In the genomic region with DNA sequence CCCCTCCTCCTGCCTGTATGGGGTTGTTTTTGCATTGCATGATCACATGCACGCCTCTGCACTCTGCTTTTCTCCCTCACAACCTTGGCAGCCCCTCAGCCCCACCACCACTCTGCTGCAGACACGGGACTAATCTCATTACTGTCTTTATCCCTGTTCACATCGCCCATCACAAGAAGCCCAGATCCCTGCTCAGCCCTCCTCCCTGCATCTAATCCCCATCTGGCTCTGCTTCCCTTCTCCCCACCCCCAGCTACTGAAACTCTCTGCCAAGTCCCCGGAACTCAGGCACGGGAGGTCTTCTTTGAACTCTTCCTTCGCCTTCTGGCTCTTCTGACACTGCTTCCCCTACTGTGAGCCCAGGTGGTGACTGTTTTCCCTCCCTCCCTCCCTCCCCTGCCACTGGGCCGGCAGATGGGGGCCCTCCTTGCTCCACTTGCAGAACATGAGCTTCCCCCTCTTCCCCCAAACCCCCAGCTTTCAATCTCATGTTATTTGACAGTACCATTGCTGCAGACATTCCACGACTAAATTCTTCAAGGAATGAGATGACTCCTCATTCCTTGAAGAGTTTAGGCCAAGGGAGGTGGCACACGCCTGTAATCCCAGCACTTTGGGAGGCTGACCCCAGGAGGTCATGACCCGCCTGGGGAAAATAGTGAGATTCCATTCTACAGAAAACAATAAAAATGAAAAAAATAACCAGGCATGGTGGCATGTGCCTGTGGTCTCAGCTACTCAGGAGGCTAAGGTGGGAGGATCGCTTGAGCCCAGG, we compare ENCODE assay signal across 23 cellular contexts. TPM values are rescaled to one million over a fixed set of nuclear protein-coding genes. Genes with fewer than 3 reads are reported as not detected.
A peak's percentile ranks its signal among the peaks of the same experiment; 100 is the strongest.
DNase-seq lines count a peak whose midpoint lies in the region; FAIRE-seq and TF ChIP-seq lines count a peak whose summit lies in the region.
"Had no signal": no experiment of that assay in that cellular context is flagged by ENCODE, and none has a peak within 500 bp of the region (broad histone marks: within the 10 kb centered on the region; RNA-seq: fewer than 3 reads in every experiment).

No MANE protein-coding gene starts in this region.

- DNase-seq in D721Med (ENCODE audit: insufficient read length, low spot score) (peak; percentile 42), NCI-H446 (lab: John Stamatoyannopoulos, UW) (peak; percentile 85 to 94), choroid plexus epithelial cell (ENCODE audit: low read depth) (peak; percentile 34), neural progenitor cell (ENCODE audit: low spot score) (peak; percentile 83), SIG-M5 (lab: John Stamatoyannopoulos, UW) (no peak), NCI-H2227 treated with DMSO at 0.1 percent for 48 hours (lab: John Stamatoyannopoulos, UW) (no peak), AG08396 (ENCODE audit: low spot score) (no peak)
- DNase-seq in activated CD4-positive, alpha-beta memory T cell treated with anti-CD3 and anti-CD28 coated beads for 36 hours, result no peak
- DNase-seq: activated CD4-positive, alpha-beta T cell treated with anti-CD3 and anti-CD28 coated beads, Interleukin-2, amount 50 U/mL, for 4 hours; activated naive CD4-positive, alpha-beta T cell treated with anti-CD3 and anti-CD28 coated beads for 36 hours; activated T-cell treated with anti-CD3 and anti-CD28 coated beads for 4 hours; CD8-positive, alpha-beta T cell; cortex of kidney; foreskin keratinocyte; NCI-H1436; NCI-H226; T-helper 1 cell; thyroid gland had no signal

- POLR2A ChIA-PET in activated CD4-positive, alpha-beta memory T cell treated with anti-CD3 and anti-CD28 coated beads for 36 hours (lab: Charles Lee), result no interaction called here

- CTCF ChIA-PET in activated CD4-positive, alpha-beta memory T cell treated with anti-CD3 and anti-CD28 coated beads for 36 hours (lab: Charles Lee), result interaction anchor here (1.0 kb wide), 1 partner anchor 202 kb away, joined by 3 read pairs; a partner anchor contains a TSS

- H3K36me3 ChIP-seq in neural progenitor cell, result no peaks in the 10 kb centered on the region
- H3K36me3 ChIP-seq: ascending aorta, thyroid gland had no signal

- H2AFZ ChIP-seq in neural progenitor cell (replicated peaks), result no peak overlapping the region

- no peak overlapping the region for H3K27ac ChIP-seq in neural progenitor cell
- H3K27ac ChIP-seq: ascending aorta, foreskin keratinocyte, thyroid gland had no signal

- H3K36me3 Mint-ChIP-seq in neural progenitor cell, result no peaks in the 10 kb centered on the region
- H3K36me3 Mint-ChIP-seq in activated CD4-positive, alpha-beta memory T cell treated with anti-CD3 and anti-CD28 coated beads for 36 hours, result no peaks in the 10 kb centered on the region
- H3K36me3 Mint-ChIP-seq: CD8-positive, alpha-beta T cell; stimulated activated memory B cell treated with anti-CD40 and anti-IgM and Interleukin-4, amounts not matched to agents 10 μg/mL and 1 μg/mL and 100 μg/mL, for 72 hours had no signal

- intact Hi-C loops in activated CD4-positive, alpha-beta memory T cell treated with anti-CD3 and anti-CD28 coated beads for 36 hours (cut with micrococcal nuclease), result no loop called here

- no peak overlapping the region for H3K9ac ChIP-seq in neural progenitor cell

- H3K4me2 ChIP-seq in neural progenitor cell, result peak overlapping the region; percentile 70

- H3F3A ChIP-seq in neural progenitor cell (ENCODE audit: low read depth), result peaks cover 22% of the 10 kb centered on the region

- H3K4me3 ChIP-seq in choroid plexus epithelial cell (ENCODE audit: low read depth, low read length) (no peak overlapping the region), neural progenitor cell (peak overlapping the region; percentile 14)
- H3K4me3 ChIP-seq: ascending aorta, thyroid gland had no signal

- peak; percentile 75 for FAIRE-seq in D721Med (lab: Jason Lieb, UNC)
- FAIRE-seq: endothelial cell of umbilical vein had no signal

- H3K27me3 Mint-ChIP-seq in neural progenitor cell (ENCODE audit: insufficient read depth, low read depth), result peaks cover 11% of the 10 kb centered on the region
- H3K27me3 Mint-ChIP-seq in activated CD4-positive, alpha-beta memory T cell treated with anti-CD3 and anti-CD28 coated beads for 36 hours, result no peaks in the 10 kb centered on the region

- H3K4me1 ChIP-seq in neural progenitor cell, result peaks cover 24% of the 10 kb centered on the region
- H3K4me1 ChIP-seq: ascending aorta, foreskin keratinocyte, thyroid gland had no signal

- peak overlapping the region; percentile 62 for H3K4me3 Mint-ChIP-seq in neural progenitor cell
- H3K4me3 Mint-ChIP-seq in activated CD4-positive, alpha-beta memory T cell treated with anti-CD3 and anti-CD28 coated beads for 36 hours, result no peak overlapping the region
- H3K4me3 Mint-ChIP-seq: activated naive CD4-positive, alpha-beta T cell treated with anti-CD3 and anti-CD28 coated beads for 36 hours; CD8-positive, alpha-beta T cell; stimulated activated memory B cell treated with anti-CD40 and anti-IgM and Interleukin-4, amounts not matched to agents 10 μg/mL and 1 μg/mL and 100 μg/mL, for 72 hours had no signal

- no peaks in the 10 kb centered on the region for H3K27me3 ChIP-seq in neural progenitor cell
- H3K27me3 ChIP-seq: ascending aorta, thyroid gland had no signal

- no peaks in the 10 kb centered on the region for H3K9me3 ChIP-seq in neural progenitor cell (ENCODE audit: low read depth)
- H3K9me3 ChIP-seq: ascending aorta, thyroid gland had no signal

- no peaks in the 10 kb centered on the region for H3K9me3 Mint-ChIP-seq in neural progenitor cell
- no peaks in the 10 kb centered on the region for H3K9me3 Mint-ChIP-seq in activated CD4-positive, alpha-beta memory T cell treated with anti-CD3 and anti-CD28 coated beads for 36 hours
- H3K9me3 Mint-ChIP-seq: activated naive CD4-positive, alpha-beta T cell treated with anti-CD3 and anti-CD28 coated beads for 36 hours; CD8-positive, alpha-beta T cell; stimulated activated memory B cell treated with anti-CD40 and anti-IgM and Interleukin-4, amounts not matched to agents 10 μg/mL and 1 μg/mL and 100 μg/mL, for 72 hours had no signal

- H3K4me1 Mint-ChIP-seq in neural progenitor cell, result peaks cover 34% of the 10 kb centered on the region
- H3K4me1 Mint-ChIP-seq in activated CD4-positive, alpha-beta memory T cell treated with anti-CD3 and anti-CD28 coated beads for 36 hours (ENCODE audit: low read depth), result no peaks in the 10 kb centered on the region
- H3K4me1 Mint-ChIP-seq: stimulated activated memory B cell treated with anti-CD40 and anti-IgM and Interleukin-4, amounts not matched to agents 10 μg/mL and 1 μg/mL and 100 μg/mL, for 72 hours had no signal

- H3K79me2 ChIP-seq in neural progenitor cell (ENCODE audit: low read depth), result no peaks in the 10 kb centered on the region

- TF ChIP-seq CTCF in D721Med (IDR thresholded peaks at IDR 0.05; ENCODE audit: insufficient read depth, missing control alignments) (no peak), choroid plexus epithelial cell (conservative IDR thresholded peaks at IDR 0.05; ENCODE audit: low read depth, low read length) (no peak), neural progenitor cell (IDR thresholded peaks at IDR 0.05) (no peak)

- H4K20me1 ChIP-seq in neural progenitor cell (ENCODE audit: low read depth), result peaks cover 11% of the 10 kb centered on the region

- H3K27ac Mint-ChIP-seq in neural progenitor cell, result peak overlapping the region; percentile 98
- H3K27ac Mint-ChIP-seq in activated CD4-positive, alpha-beta memory T cell treated with anti-CD3 and anti-CD28 coated beads for 36 hours, result no peak overlapping the region
- H3K27ac Mint-ChIP-seq: activated naive CD4-positive, alpha-beta T cell treated with anti-CD3 and anti-CD28 coated beads for 36 hours; CD8-positive, alpha-beta T cell; stimulated activated memory B cell treated with anti-CD40 and anti-IgM and Interleukin-4, amounts not matched to agents 10 μg/mL and 1 μg/mL and 100 μg/mL, for 72 hours had no signal

RNA-seq across cellular contexts. Expression of a gene that starts 21.9 kb away (rescaled TPM):
- 0.46 TPM in 1 of 2 replicates, not detected in the other for total RNA-seq in neural progenitor cell (ENCODE audit: low replicate concordance)
- total RNA-seq in activated CD4-positive, alpha-beta memory T cell treated with anti-CD3 and anti-CD28 coated beads for 36 hours, result not detected
- total RNA-seq: activated naive CD4-positive, alpha-beta T cell treated with anti-CD3 and anti-CD28 coated beads for 36 hours; ascending aorta; CD8-positive, alpha-beta T cell; endothelial cell of umbilical vein; foreskin keratinocyte; mesenteric fat pad; pulmonary artery endothelial cell; thyroid gland had no signal

RNA-seq across cellular contexts. Expression of a gene that starts 37.7 kb away (rescaled TPM):
- total RNA-seq in neural progenitor cell (ENCODE audit: low replicate concordance), result 9.7 and 23.5 TPM in 2 replicates
- 1 to 10 TPM; 1.8 to 2.2 TPM for total RNA-seq in activated CD4-positive, alpha-beta memory T cell treated with anti-CD3 and anti-CD28 coated beads for 36 hours
- total RNA-seq: CD8-positive, alpha-beta T cell had no signal

Comparison
In these comparisons a context has a peak if more than half of its experiments do, and no peak if none do; other contexts are left out.
1. DNase-seq: peak in D721Med (single experiment), NCI-H446 (2 of 2), choroid plexus epithelial cell (single experiment) and neural progenitor cell (single experiment); none in SIG-M5 (single experiment), NCI-H2227 treated with DMSO at 0.1 percent for 48 hours (single experiment), AG08396 (single experiment) and activated CD4-positive, alpha-beta memory T cell treated with anti-CD3 and anti-CD28 coated beads for 36 hours (single experiment).